Comparison of ENCODE assay signal across 12 cellular contexts in genomic region chr20:50641625-50642287, GRCh38. TPM values are rescaled to one million over a fixed set of nuclear protein-coding genes. Genes with fewer than 3 reads are reported as not detected.
DNase-seq lines count a peak whose midpoint lies in the region; ATAC-seq and TF ChIP-seq lines count a peak whose summit lies in the region.
"Not testable (repeated sequence)": the region's sequence is repeated elsewhere in the genome, so short reads cannot be mapped to it uniquely, and the experiment has no call there.
"Had no signal": no experiment of that assay in that cellular context is flagged by ENCODE, and none has a peak within 500 bp of the region (broad histone marks: within the 10 kb centered on the region; RNA-seq: fewer than 3 reads in every experiment).

No MANE protein-coding gene starts in this region.

- WGBS in upper lobe of left lung, 2 donors: 48 to 60% methylated on average over 8 to 9 of the region's 11 CpGs

- not testable (repeated sequence) for TF ChIP-seq POLR2A in upper lobe of left lung (IDR thresholded peaks at IDR 0.05)

- peak overlapping the region; percentile 37 to 98 (median 91); a peak in 21 of 22 replicates for H3K4me2 ChIP-seq in BLaER1 treated with 17β-estradiol and CSF1 and Interleukin-3, amounts not matched to agents 10 nM and 100 nM

- DNase-seq in HAP-1 (ENCODE audit: low spot score in 2 of 2) (peak; percentile 33 to 78), NCI-H82 treated with DMSO at 0.1 percent for 48 hours (lab: John Stamatoyannopoulos, UW; ENCODE audit: unreplicated experiment) (peak; percentile 90), islet precursor cell (peak; percentile 63)
- not testable (repeated sequence) for DNase-seq in adipocyte (ENCODE audit: low read depth); cardiac muscle cell (ENCODE audit: low read depth in 1 of 2, low spot score in 1 of 2); mesothelial cell of epicardium (ENCODE audit: low spot score in 2 of 2, unreplicated experiment in 2 of 2); upper lobe of left lung

- not testable (repeated sequence) for H3K36me3 Mint-ChIP-seq in mesothelial cell of epicardium

- H3K9ac ChIP-seq in BLaER1 treated with 17β-estradiol and CSF1 and Interleukin-3, amounts not matched to agents 10 nM and 100 nM: peak overlapping the region in 9 of 11 experiments; percentile 28 to 74 (median 63); a peak in 17 of 22 replicates
- peak overlapping the region; percentile 16 for H3K9ac ChIP-seq in adipocyte (ENCODE audit: low read length)

- peak overlapping the region; percentile 92 for H3K27ac Mint-ChIP-seq in mesothelial cell of epicardium

- not testable (repeated sequence) for TF ChIP-seq CTCF in cardiac muscle cell (IDR thresholded peaks at IDR 0.05; ENCODE audit: low read depth, low read length); mesothelial cell of epicardium (IDR thresholded peaks at IDR 0.05; ENCODE audit: unreplicated experiment); upper lobe of left lung (IDR thresholded peaks at IDR 0.05)

- in situ Hi-C loops in HAP-1 (cut with MboI; ENCODE audit: low sequenced_read_pairs): not testable (repeated sequence)

- not testable (repeated sequence) for H3K27me3 ChIP-seq in BLaER1 treated with 17β-estradiol and CSF1 and Interleukin-3, amounts not matched to agents 10 nM and 100 nM; HAP-1 (ENCODE audit: low read depth); adipocyte (replicated peaks; ENCODE audit: control insufficient read depth, insufficient read depth, low read length); cardiac muscle cell; upper lobe of left lung

- H3K27ac ChIP-seq in BLaER1 treated with 17β-estradiol and CSF1 and Interleukin-3, amounts not matched to agents 10 nM and 100 nM: peak overlapping the region in 9 of 11 experiments; percentile 40 to 87 (median 80); a peak in 18 of 22 replicates
- H3K27ac ChIP-seq in cardiac muscle cell (peak overlapping the region; percentile 56), upper lobe of left lung (peak overlapping the region in 3 of 4 donors; percentile 30 to 74 (median 51))

- H3K4me3 ChIP-seq in BLaER1 treated with 17β-estradiol and CSF1 and Interleukin-3, amounts not matched to agents 10 nM and 100 nM: peak overlapping the region in 3 of 10 experiments; percentile 2 to 23 (median 7); a peak in 4 of 20 replicates
- not testable (repeated sequence) for H3K4me3 ChIP-seq in HAP-1; adipocyte (ENCODE audit: low read length); cardiac muscle cell; upper lobe of left lung

- TF ChIP-seq EP300 in upper lobe of left lung (IDR thresholded peaks at IDR 0.05): peak in 1 of 4 donors; percentile 59

- not testable (repeated sequence) for H3K9me3 ChIP-seq in BLaER1 treated with 17β-estradiol and CSF1 and Interleukin-3, amounts not matched to agents 10 nM and 100 nM (replicated peaks in 1 of 11); HAP-1; adipocyte (ENCODE audit: control insufficient read depth, low read length); cardiac muscle cell (ENCODE audit: low read depth); upper lobe of left lung

- H4K20me1 ChIP-seq in BLaER1 treated with 17β-estradiol and CSF1 and Interleukin-3, amounts not matched to agents 10 nM and 100 nM: not testable (repeated sequence)

- peaks cover 47% of the 10 kb centered on the region for H3K4me1 Mint-ChIP-seq in mesothelial cell of epicardium

- not testable (repeated sequence) for H3K36me3 ChIP-seq in BLaER1 treated with 17β-estradiol and CSF1 and Interleukin-3, amounts not matched to agents 10 nM and 100 nM; HAP-1 (replicated peaks); adipocyte (ENCODE audit: control insufficient read depth, insufficient read depth, low read length, severe bottlenecking); cardiac muscle cell; upper lobe of left lung

- peaks cover 54 to 100% (median 94%) of the 10 kb centered on the region in 10 experiments for H3K4me1 ChIP-seq in BLaER1 treated with 17β-estradiol and CSF1 and Interleukin-3, amounts not matched to agents 10 nM and 100 nM
- peaks cover 16% of the 10 kb centered on the region for H3K4me1 ChIP-seq in HAP-1
- peaks cover 49% of the 10 kb centered on the region for H3K4me1 ChIP-seq in adipocyte (ENCODE audit: control insufficient read depth, insufficient read depth, low read length)
- H3K4me1 ChIP-seq in cardiac muscle cell (ENCODE audit: low read depth): peaks cover 33% of the 10 kb centered on the region
- peaks cover 9 to 42% (median 30%) of the 10 kb centered on the region in 4 donors for H3K4me1 ChIP-seq in upper lobe of left lung

- H3K27me3 Mint-ChIP-seq in mesothelial cell of epicardium (ENCODE audit: low read depth): not testable (repeated sequence)

- not testable (repeated sequence) for H3K4me3 Mint-ChIP-seq in mesothelial cell of epicardium

- not testable (repeated sequence) for ATAC-seq in upper lobe of left lung (ENCODE audit: low FRiP score in 2 of 2)

- not testable (repeated sequence) for H3K9me3 Mint-ChIP-seq in mesothelial cell of epicardium

RNA-seq across cellular contexts. Expression of gene RIPOR3, which starts 49.6 kb away (rescaled TPM):
- total RNA-seq in cardiac muscle cell (3.0 and 3.8 TPM in 2 replicates), mesothelial cell of epicardium (18.8 to 20.0 TPM (median 19.2 TPM) in 3 replicates), upper lobe of left lung (10 to 100 TPM in 2 of 6 donors, 1 to 10 TPM in 4; 2.1 to 36.7 (median 5.1) TPM)
- polyA plus RNA-seq in cardiac muscle cell: 0.91 and 4.8 TPM in 2 replicates
- total RNA-seq: activated CD4-positive, alpha-beta memory T cell treated with anti-CD3 and anti-CD28 coated beads for 36 hours; CD8-positive, alpha-beta T cell; HT1080; naive thymus-derived CD8-positive, alpha-beta T cell had no signal
